Comparison of ENCODE assay signal across 20 cellular contexts in genomic region chr15:65518633-65519285, GRCh38. TPM values are rescaled to one million over a fixed set of nuclear protein-coding genes. Genes with fewer than 3 reads are reported as not detected.
DNase-seq lines count a peak whose midpoint lies in the region; ATAC-seq and TF ChIP-seq lines count a peak whose summit lies in the region.
"Had no signal": no experiment of that assay in that cellular context is flagged by ENCODE, and none has a peak within 500 bp of the region (broad histone marks: within the 10 kb centered on the region; RNA-seq: fewer than 3 reads in every experiment).

No MANE protein-coding gene starts in this region.

- intact Hi-C loops in activated T-helper 1 cell treated with anti-CD3 and anti-CD28 coated beads, Interleukin-12 subunit alpha, Interleukin-12 subunit beta, Interleukin-2, Interleukin-4 antibody, amounts not matched to agents 30 ng/mL and 10 ng/mL and 1 ng/mL, durations not matched to agents 14 hours and 24 hours and 36 hours (cut with micrococcal nuclease): no loop called here

- H3K27me3 Mint-ChIP-seq in activated T-helper 1 cell treated with anti-CD3 and anti-CD28 coated beads, Interleukin-12 subunit alpha, Interleukin-12 subunit beta, Interleukin-2, Interleukin-4 antibody, amounts not matched to agents 30 ng/mL and 10 ng/mL and 1 ng/mL, durations not matched to agents 14 hours and 24 hours and 36 hours (ENCODE audit: insufficient read depth): no peaks in the 10 kb centered on the region
- no peaks in the 10 kb centered on the region for H3K27me3 Mint-ChIP-seq in neural crest cell (ENCODE audit: low read depth)

- peaks cover 4% of the 10 kb centered on the region for H3K36me3 Mint-ChIP-seq in activated T-helper 1 cell treated with anti-CD3 and anti-CD28 coated beads, Interleukin-12 subunit alpha, Interleukin-12 subunit beta, Interleukin-2, Interleukin-4 antibody, amounts not matched to agents 30 ng/mL and 10 ng/mL and 1 ng/mL, durations not matched to agents 14 hours and 24 hours and 36 hours (ENCODE audit: low read depth)
- H3K36me3 Mint-ChIP-seq in neural crest cell (ENCODE audit: low read depth): no peaks in the 10 kb centered on the region

- DNase-seq in NCI-H1436 (lab: John Stamatoyannopoulos, UW) (peak; percentile 24), NCI-H1436 treated with DMSO at 0.1 percent for 48 hours (lab: John Stamatoyannopoulos, UW) (no peak), NCI-H1417 treated with DMSO at 0.1 percent for 48 hours (lab: John Stamatoyannopoulos, UW) (peak; percentile 98), neural crest cell (ENCODE audit: low read depth, low spot score) (no peak), coronary artery (ENCODE audit: low spot score) (no peak), GM19240 (ENCODE audit: insufficient read length, low spot score) (no peak)
- no peak for DNase-seq in activated T-helper 1 cell treated with anti-CD3 and anti-CD28 coated beads, Interleukin-12 subunit alpha, Interleukin-12 subunit beta, Interleukin-2, Interleukin-4 antibody, amounts not matched to agents 30 ng/mL and 10 ng/mL and 1 ng/mL, durations not matched to agents 14 hours and 24 hours and 36 hours (ENCODE audit: low spot score)
- DNase-seq: 8988T, Caco-2, GOT3, HFFc6, KG1, MG63, NCI-H1092 treated with DMSO at 0.1 percent for 48 hours, NCI-H446, NCI-H774, SHP77 had no signal

- H3K9me3 Mint-ChIP-seq in activated T-helper 1 cell treated with anti-CD3 and anti-CD28 coated beads, Interleukin-12 subunit alpha, Interleukin-12 subunit beta, Interleukin-2, Interleukin-4 antibody, amounts not matched to agents 30 ng/mL and 10 ng/mL and 1 ng/mL, durations not matched to agents 14 hours and 24 hours and 36 hours: no peaks in the 10 kb centered on the region
- no peaks in the 10 kb centered on the region for H3K9me3 Mint-ChIP-seq in neural crest cell
- H3K9me3 Mint-ChIP-seq: HFFc6; T-helper 1 cell treated with Interleukin-12 subunit alpha and Interleukin-12 subunit beta and Interleukin-4 antibody, amounts not matched to agents 30 μg/mL and 1 μg/mL, for 36 hours had no signal

- H3K4me1 Mint-ChIP-seq in activated T-helper 1 cell treated with anti-CD3 and anti-CD28 coated beads, Interleukin-12 subunit alpha, Interleukin-12 subunit beta, Interleukin-2, Interleukin-4 antibody, amounts not matched to agents 30 ng/mL and 10 ng/mL and 1 ng/mL, durations not matched to agents 14 hours and 24 hours and 36 hours (ENCODE audit: low read depth): peaks cover 19% of the 10 kb centered on the region
- peaks cover 20% of the 10 kb centered on the region for H3K4me1 Mint-ChIP-seq in neural crest cell

- TF ChIP-seq CTCF in neural crest cell (conservative IDR thresholded peaks at IDR 0.05) (no peak), coronary artery (IDR thresholded peaks at IDR 0.05) (no peak)

- no peak overlapping the region for H3K27ac ChIP-seq in coronary artery

- ATAC-seq in GM21723 (IDR thresholded peaks at IDR 0.05; ENCODE audit: unreplicated experiment): no peak
- ATAC-seq: GM12878 had no signal

- H3K27ac Mint-ChIP-seq in activated T-helper 1 cell treated with anti-CD3 and anti-CD28 coated beads, Interleukin-12 subunit alpha, Interleukin-12 subunit beta, Interleukin-2, Interleukin-4 antibody, amounts not matched to agents 30 ng/mL and 10 ng/mL and 1 ng/mL, durations not matched to agents 14 hours and 24 hours and 36 hours: no peak overlapping the region
- no peak overlapping the region for H3K27ac Mint-ChIP-seq in neural crest cell (ENCODE audit: unreplicated experiment)
- H3K27ac Mint-ChIP-seq: T-helper 1 cell treated with Interleukin-12 subunit alpha and Interleukin-12 subunit beta and Interleukin-4 antibody, amounts not matched to agents 30 μg/mL and 1 μg/mL, for 36 hours had no signal

- peak overlapping the region; percentile 34 for H3K4me3 Mint-ChIP-seq in activated T-helper 1 cell treated with anti-CD3 and anti-CD28 coated beads, Interleukin-12 subunit alpha, Interleukin-12 subunit beta, Interleukin-2, Interleukin-4 antibody, amounts not matched to agents 30 ng/mL and 10 ng/mL and 1 ng/mL, durations not matched to agents 14 hours and 24 hours and 36 hours
- peak overlapping the region; percentile 38 for H3K4me3 Mint-ChIP-seq in neural crest cell
- H3K4me3 Mint-ChIP-seq: HFFc6; T-helper 1 cell treated with Interleukin-12 subunit alpha and Interleukin-12 subunit beta and Interleukin-4 antibody, amounts not matched to agents 30 μg/mL and 1 μg/mL, for 36 hours had no signal

- no peak overlapping the region for H3K4me3 ChIP-seq in coronary artery
- H3K4me3 ChIP-seq: GM12878 had no signal

RNA-seq across cellular contexts. Expression of gene DPP8, which starts 1.3 kb away (rescaled TPM):
- total RNA-seq in activated T-helper 1 cell treated with anti-CD3 and anti-CD28 coated beads, Interleukin-12 subunit alpha, Interleukin-12 subunit beta, Interleukin-2, Interleukin-4 antibody, amounts not matched to agents 30 ng/mL and 10 ng/mL and 1 ng/mL, durations not matched to agents 14 hours and 24 hours and 36 hours: 34.8 and 35.6 TPM in 2 replicates
- total RNA-seq in neural crest cell: 26.1 and 26.2 TPM in 2 replicates

RNA-seq across cellular contexts. Expression of gene HACD3, which starts 11.5 kb away (rescaled TPM):
- total RNA-seq in activated T-helper 1 cell treated with anti-CD3 and anti-CD28 coated beads, Interleukin-12 subunit alpha, Interleukin-12 subunit beta, Interleukin-2, Interleukin-4 antibody, amounts not matched to agents 30 ng/mL and 10 ng/mL and 1 ng/mL, durations not matched to agents 14 hours and 24 hours and 36 hours: 45.8 and 46.0 TPM in 2 replicates
- 147 and 153 TPM in 2 replicates for total RNA-seq in neural crest cell

Comparison
In these comparisons a context has a peak if more than half of its experiments do, and no peak if none do; other contexts are left out.
1. DNase-seq: peak in NCI-H1436 (single experiment) and NCI-H1417 treated with DMSO at 0.1 percent for 48 hours (single experiment); none in NCI-H1436 treated with DMSO at 0.1 percent for 48 hours (single experiment), activated T-helper 1 cell treated with anti-CD3 and anti-CD28 coated beads, Interleukin-12 subunit alpha, Interleukin-12 subunit beta, Interleukin-2, Interleukin-4 antibody, amounts not matched to agents 30 ng/mL and 10 ng/mL and 1 ng/mL, durations not matched to agents 14 hours and 24 hours and 36 hours (single experiment), neural crest cell (single experiment), coronary artery (single experiment) and GM19240 (single experiment).